ENCODE assay signal across 8 cellular contexts in genomic region chr14:102917469-102918211, GRCh38. TPM values are rescaled to one million over a fixed set of nuclear protein-coding genes. Genes with fewer than 3 reads are reported as not detected.
DNase-seq lines count a peak whose midpoint lies in the region; ATAC-seq and TF ChIP-seq lines count a peak whose summit lies in the region.

No MANE protein-coding gene starts in this region.

- H3K56ac ChIP-seq in H9 (ENCODE audit: insufficient read length, low read depth, low read length): no peak overlapping the region

- H3K27me3 Mint-ChIP-seq in CD14-positive monocyte (ENCODE audit: low read depth in 3 of 3) (peaks cover 0 to 3% (median 0%) of the 10 kb centered on the region in 3 donors), H9 (ENCODE audit: low read depth) (no peaks in the 10 kb centered on the region), T-cell (no peaks in the 10 kb centered on the region)

- H3K27ac ChIP-seq in H9 (ENCODE audit: insufficient read length, low read depth, low read length) (no peak overlapping the region), ascending aorta (no peak overlapping the region)

- POLR2A ChIA-PET in T-cell (lab: Charles Lee): no interaction called here

- intact Hi-C loops in CD14-positive monocyte (cut with micrococcal nuclease): loop anchor here (1.0 to 5.0 kb wide), 2 partner anchors 220 to 223 kb away; no protein-coding TSS in a partner anchor
- intact Hi-C loops in ascending aorta (cut with DNase I): loop anchor here (1.0 to 5.0 kb wide), 2 partner anchors 140 to 223 kb away; partner anchors contain the start of gene TRAF3

- no peak overlapping the region for H3K4ac ChIP-seq in H9 (ENCODE audit: low read depth, low read length)

- no peaks in the 10 kb centered on the region for H3K9me3 ChIP-seq in H9 (ENCODE audit: control insufficient read depth, low read depth, low read length)
- no peaks in the 10 kb centered on the region for H3K9me3 ChIP-seq in ascending aorta

- H4K8ac ChIP-seq in H9 (replicated peaks; ENCODE audit: insufficient read length, low read depth, low read length): no peak overlapping the region

- H3K79me1 ChIP-seq in H9 (ENCODE audit: insufficient read depth, low read depth, low read length, poor library complexity, severe bottlenecking): no peaks in the 10 kb centered on the region

- no peak overlapping the region for H3K9ac ChIP-seq in H9 (ENCODE audit: extremely low read depth, insufficient read length, low read length)

- H3K4me3 Mint-ChIP-seq in CD14-positive monocyte (no peak overlapping the region), H9 (no peak overlapping the region), T-cell (no peak overlapping the region)

- no peak overlapping the region for H2AFZ ChIP-seq in H9 (ENCODE audit: low read length)

- H2BK15ac ChIP-seq in H9 (ENCODE audit: low read depth, low read length): no peak overlapping the region

- no peaks in the 10 kb centered on the region for H3K23me2 ChIP-seq in H9 (ENCODE audit: insufficient read length, low read depth, low read length, poor library complexity, severe bottlenecking)

- H4K5ac ChIP-seq in H9 (ENCODE audit: insufficient read length, low read depth, low read length): no peak overlapping the region

- H3K4me1 ChIP-seq in H9 (ENCODE audit: insufficient read depth, low read length) (no peaks in the 10 kb centered on the region), ascending aorta (no peaks in the 10 kb centered on the region)

- ATAC-seq in T-cell (replicated peaks in 1 of 4) (peak; percentile 22 to 59 (median 45)), GM19035 (IDR thresholded peaks at IDR 0.05; ENCODE audit: unreplicated experiment) (no peak), GM21723 (IDR thresholded peaks at IDR 0.05; ENCODE audit: unreplicated experiment) (no peak)

- CTCF ChIA-PET in T-cell (lab: Charles Lee): interaction anchor here in 1 of 2 donors (1.7 kb wide), 1 partner anchor 223 kb away, joined by 8 read pairs; no protein-coding TSS in a partner anchor

- no peaks in the 10 kb centered on the region for H3K79me2 ChIP-seq in H9 (ENCODE audit: insufficient read depth, low read length)

- peak; percentile 71 for TF ChIP-seq CTCF in CD14-positive monocyte (IDR thresholded peaks at IDR 0.05)
- peak; percentile 86 for TF ChIP-seq CTCF in H9 (conservative IDR thresholded peaks at IDR 0.05)
- peak; percentile 40 to 57 (median 55) for TF ChIP-seq CTCF in ascending aorta (IDR thresholded peaks at IDR 0.05)

- H3K9me3 Mint-ChIP-seq in CD14-positive monocyte: peaks cover 0 to 3% (median 0%) of the 10 kb centered on the region in 7 donors
- H3K9me3 Mint-ChIP-seq in H9: no peaks in the 10 kb centered on the region
- no peaks in the 10 kb centered on the region for H3K9me3 Mint-ChIP-seq in T-cell

- H3K4me2 ChIP-seq in H9 (ENCODE audit: insufficient read depth, insufficient read length, low read length): no peak overlapping the region

- H2AK5ac ChIP-seq in H9 (ENCODE audit: insufficient read length, low read length): no peak overlapping the region

- H3K27me3 ChIP-seq in H9 (ENCODE audit: insufficient read depth, low read length): peaks cover 5% of the 10 kb centered on the region; the same call in 1 of the 2 replicates
- no peaks in the 10 kb centered on the region for H3K27me3 ChIP-seq in ascending aorta

- H3T11ph ChIP-seq in H9 (ENCODE audit: low read length): no peak overlapping the region

- no peak overlapping the region for H2BK20ac ChIP-seq in H9 (ENCODE audit: low read depth, low read length, poor library complexity, severe bottlenecking)

- H2BK5ac ChIP-seq in H9 (ENCODE audit: insufficient read length, low read length): no peak overlapping the region

- H3K36me3 ChIP-seq in ascending aorta: no peaks in the 10 kb centered on the region

- H3K4me3 ChIP-seq in ascending aorta: no peak overlapping the region

- peaks cover 3% of the 10 kb centered on the region for H4K20me1 ChIP-seq in H9 (ENCODE audit: control insufficient read depth, insufficient read depth, insufficient read length)

- H3K4me1 Mint-ChIP-seq in CD14-positive monocyte: no peaks in the 10 kb centered on the region
- H3K4me1 Mint-ChIP-seq in H9: peaks cover 0 to 2% of the 10 kb centered on the region in 2 experiments; a peak in 1 of 4 replicates
- peaks cover 0 to 5% (median 0%) of the 10 kb centered on the region in 3 donors for H3K4me1 Mint-ChIP-seq in T-cell

- H3K18ac ChIP-seq in H9 (ENCODE audit: insufficient read length, low read depth, low read length): no peak overlapping the region

- H2BK120ac ChIP-seq in H9 (ENCODE audit: low read depth, low read length, poor library complexity, severe bottlenecking): no peak overlapping the region

- DNase-seq in CD14-positive monocyte (ENCODE audit: low spot score) (peak; percentile 52), H9 (peak; percentile 76), T-cell (peak in 32 of 34 experiments; percentile 22 to 70 (median 54)), ascending aorta (ENCODE audit: low spot score in 2 of 2) (no peak), iPS-NIHi7 (ENCODE audit: extremely low spot score) (peak; percentile 94)
- peak; percentile 46 to 50 for DNase-seq in stimulated activated CD4-positive, alpha-beta T cell treated with anti-CD3 and anti-CD28 coated beads, Interleukin-4, amount 100 ng/mL, for 48 hours (ENCODE audit: low read depth in 2 of 2)

- H2BK12ac ChIP-seq in H9 (ENCODE audit: insufficient read length, low read depth, low read length): no peak overlapping the region

- H3K36me3 Mint-ChIP-seq in CD14-positive monocyte: peaks cover under 1 to 2% of the 10 kb centered on the region in 2 donors
- H3K36me3 Mint-ChIP-seq in H9 (ENCODE audit: insufficient read depth in 1 of 3, low read depth in 3 of 3): no peaks in the 10 kb centered on the region
- no peaks in the 10 kb centered on the region for H3K36me3 Mint-ChIP-seq in T-cell

- H3K23ac ChIP-seq in H9 (ENCODE audit: insufficient read length, low read depth, low read length): no peak overlapping the region

- H4K91ac ChIP-seq in H9 (ENCODE audit: insufficient read length, low read depth, low read length): no peak overlapping the region

- H3K27ac Mint-ChIP-seq in CD14-positive monocyte (no peak overlapping the region), H9 (no peak overlapping the region; a peak in 1 of 7 replicates), T-cell (peak overlapping the region in 1 of 2 donors; percentile 63)

- H3K14ac ChIP-seq in H9 (ENCODE audit: insufficient read depth, low read length): no peak overlapping the region

- no CpG with 5 or more reads among the region's 12 CpGs for WGBS in H9 (ENCODE audit: extremely low coverage, insufficient read length, low lambda C conversion rate)

RNA-seq across cellular contexts. Expression of gene AMN, which starts 4.8 kb away (rescaled TPM):
- polyA plus RNA-seq in CD14-positive monocyte: not detected
- 1.9 and 2.2 TPM in 2 replicates for total RNA-seq in H9 (2021)
- 10 to 100 TPM in 2 of 5 donors, 1 to 10 TPM in 3; 5.2 to 15.0 (median 8.4) TPM for total RNA-seq in T-cell
- total RNA-seq in ascending aorta: 0.32 TPM

Comparison
In these comparisons a context has a peak if more than half of its experiments do, and no peak if none do; other contexts are left out.
1. DNase-seq: peak in CD14-positive monocyte (single experiment), H9 (single experiment), T-cell (32 of 34), iPS-NIHi7 (single experiment) and stimulated activated CD4-positive, alpha-beta T cell treated with anti-CD3 and anti-CD28 coated beads, Interleukin-4, amount 100 ng/mL, for 48 hours (2 of 2); none in ascending aorta (0 of 2).
2. ATAC-seq: peak in T-cell (4 of 4); none in GM19035 (single experiment) and GM21723 (single experiment).
3. Peak in every context shown above with its lines, with median percentiles within 50 percentile points of each other: CTCF ChIP-seq.